In the genomic region with DNA sequence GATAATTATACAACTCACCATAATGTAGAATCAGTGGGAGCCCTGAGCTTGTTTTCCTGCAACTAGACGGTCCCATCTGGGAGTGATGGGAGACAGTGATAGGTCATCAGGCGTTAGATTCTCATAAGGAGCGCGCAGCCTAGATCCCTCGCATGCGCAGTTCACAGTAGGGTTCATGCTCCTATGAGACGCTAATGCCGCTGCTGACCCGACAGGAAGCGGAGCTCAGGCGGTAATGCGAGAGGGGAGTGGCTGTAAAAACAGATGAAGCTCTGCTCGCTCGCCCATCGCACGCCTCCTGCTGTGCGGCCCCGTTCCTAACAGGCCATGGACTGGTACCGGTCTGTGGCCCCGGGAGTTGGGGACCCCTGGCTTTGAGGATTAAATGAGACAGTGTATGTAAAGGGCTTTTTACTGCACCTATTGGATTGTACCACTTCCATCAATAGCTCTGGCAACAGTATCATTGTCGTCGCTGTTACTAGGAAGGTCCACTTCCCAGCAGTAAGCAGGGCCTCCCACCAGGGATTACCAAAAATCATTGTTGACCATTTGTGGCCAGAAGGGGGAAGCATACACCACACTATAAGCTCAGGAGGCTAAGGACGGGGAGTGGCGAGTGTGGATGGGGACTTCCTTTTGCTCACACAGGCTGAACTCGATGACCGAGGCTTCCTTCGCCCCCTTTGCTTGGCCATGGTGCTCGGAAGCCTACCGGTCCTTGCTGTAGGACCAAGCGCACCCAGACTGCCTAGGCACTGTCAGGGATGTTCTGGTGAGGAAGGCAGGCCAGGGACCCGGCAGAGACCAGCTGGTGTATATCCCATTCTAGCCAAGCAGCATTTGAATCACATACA, we compare ENCODE assay signal across 8 cellular contexts. TPM values are rescaled to one million over a fixed set of nuclear protein-coding genes. Genes with fewer than 3 reads are reported as not detected.
DNase-seq lines count a peak whose midpoint lies in the region; ATAC-seq and TF ChIP-seq lines count a peak whose summit lies in the region.

No MANE protein-coding gene starts in this region.

- CTCF ChIA-PET in IMR-90 (lab: Yijun Ruan, JAX) = interaction anchor here (0.6 to 2.5 kb wide), 25 partner anchors 10 to 178 kb away, joined by 3 to 43 read pairs (median 4); no protein-coding TSS in a partner anchor

- H2BK20ac ChIP-seq in IMR-90 (ENCODE audit: low read depth, low read length) = peak overlapping the region; percentile 93

- no TSS peak for BruUV-seq in IMR-90 (replicated peaks; lab: Mats Ljungman, UMichigan)

- POLR2A ChIA-PET in IMR-90 (lab: Charles Lee; ENCODE audit: unreplicated experiment) = interaction anchor here (0.5 to 0.7 kb wide), 4 partner anchors 20 to 437 kb away, joined by 3 read pairs; no protein-coding TSS in a partner anchor

- peak overlapping the region; percentile 97 for H3K4ac ChIP-seq in IMR-90 (ENCODE audit: low read depth, low read length)

- TF ChIP-seq CTCF in IMR-90 (conservative IDR thresholded peaks at IDR 0.05; ENCODE audit: low read depth, low read length) = peak; percentile 84

- H2AK9ac ChIP-seq in IMR-90 (replicated peaks; ENCODE audit: low read depth, low read length, poor library complexity) = peak overlapping the region; percentile 60

- no peaks in the 10 kb centered on the region for H3K36me3 Mint-ChIP-seq in naive B cell

- peak overlapping the region; percentile 96 for H2BK120ac ChIP-seq in IMR-90 (ENCODE audit: low read depth, low read length)

- dilution Hi-C loops in IMR-90 (cut with HindIII; ENCODE audit: low sequenced_read_pairs, unreplicated experiment) = no loop called here

- peak overlapping the region; percentile 85; the same call in 1 of the 2 replicates for H4K5ac ChIP-seq in IMR-90 (ENCODE audit: low read depth, low read length)

- peak overlapping the region; percentile 93 for H3K14ac ChIP-seq in IMR-90 (replicated peaks; ENCODE audit: low read depth, low read length)

- peak; percentile 92 for TF ChIP-seq RAD21 in IMR-90 (IDR thresholded peaks at IDR 0.05; ENCODE audit: low read length)

- no peak for TF ChIP-seq POLR2A in IMR-90 (IDR thresholded peaks at IDR 0.05; ENCODE audit: low read depth, low read length)

- DNase-seq in DMS153 (lab: John Stamatoyannopoulos, UW) (peak; percentile 94), IMR-90 (peak; percentile 91), OCI-M2 (lab: John Stamatoyannopoulos, UW; ENCODE audit: unreplicated experiment) (peak; percentile 98), activated T-helper 1 cell treated with Interleukin-2 at 50 U/mL for 16 hours (ENCODE audit: low read depth) (peak; percentile 48), fibroblast of gingiva (ENCODE audit: low read depth) (peak; percentile 92), naive B cell (peak; percentile 71)
- peak; percentile 41 to 76 for DNase-seq in stimulated activated CD8-positive, alpha-beta memory T cell treated with anti-CD3 and anti-CD28 coated beads, Interleukin-7, amount 100 ng/mL, for 48 hours (ENCODE audit: extremely low read depth in 1 of 2, low read depth in 1 of 2)

- peaks cover 15 to 27% (median 26%) of the 10 kb centered on the region in 3 donors for H3K4me1 Mint-ChIP-seq in naive B cell

- H3K18ac ChIP-seq in IMR-90 (ENCODE audit: low read depth, low read length) = peak overlapping the region; percentile 58; the same call in 1 of the 2 replicates

- H3K4me3 Mint-ChIP-seq in naive B cell = peak overlapping the region; percentile 80 to 88 (median 83)

- H4K8ac ChIP-seq in IMR-90 (ENCODE audit: low read depth in 2 of 2, low read length in 2 of 2) = peak overlapping the region; percentile 61 to 96; a peak in 3 of 4 replicates

- peak overlapping the region; percentile 5; the same call in 1 of the 2 replicates for H3K56ac ChIP-seq in IMR-90 (ENCODE audit: extremely low read depth, insufficient read depth, low read length)

- H3K36me3 ChIP-seq in IMR-90 (ENCODE audit: control insufficient read depth, insufficient read depth, low read length) = no peaks in the 10 kb centered on the region

- in situ Hi-C loops in IMR-90 (cut with MboI; ENCODE audit: low sequenced_read_pairs) = loop anchor here (5.0 kb wide), 1 partner anchor 80 kb away; no protein-coding TSS in a partner anchor

- H2AK5ac ChIP-seq in IMR-90 (ENCODE audit: low read depth, low read length) = peak overlapping the region; percentile 68; the same call in 1 of the 2 replicates

- H3K79me1 ChIP-seq in IMR-90 (ENCODE audit: low read depth in 1 of 2, low read length in 2 of 2) = no peaks in the 10 kb centered on the region

- 13% methylated on average over 5 of the region's 31 CpGs; no CpG with 5 or more reads in 1 of the 2 experiments for WGBS in IMR-90 (ENCODE audit: extremely low coverage in 2 of 2, insufficient read length in 1 of 2), 2 experiments

- H3K23ac ChIP-seq in IMR-90 (ENCODE audit: low read depth, low read length) = peak overlapping the region; percentile 75

- H3K27ac Mint-ChIP-seq in naive B cell = peak overlapping the region; percentile 58 to 92 (median 80)

- peak overlapping the region; percentile 90 for H4K91ac ChIP-seq in IMR-90 (ENCODE audit: insufficient read depth, low read depth, low read length)

- H3K4me2 ChIP-seq in IMR-90 (ENCODE audit: low read depth, low read length) = peak overlapping the region; percentile 85

- peak overlapping the region; percentile 51 for H3K27ac ChIP-seq in IMR-90 (ENCODE audit: insufficient read depth, low read length)

- ATAC-seq in GM21576 (IDR thresholded peaks at IDR 0.05; ENCODE audit: unreplicated experiment) = peak; percentile 94
- ATAC-seq in IMR-90 (ENCODE audit: low read depth) = peak; percentile 97
- peak; percentile 83 to 85 for ATAC-seq in naive B cell (ENCODE audit: low read depth in 2 of 2)

- peaks cover 8% of the 10 kb centered on the region for H3K4me1 ChIP-seq in IMR-90 (ENCODE audit: control insufficient read depth, insufficient read depth, low read length)

- peaks cover 8% of the 10 kb centered on the region; the same call in 1 of the 2 replicates for H3K9me1 ChIP-seq in IMR-90 (ENCODE audit: insufficient read depth, low read length)

- intact Hi-C loops in IMR-90 (cut with micrococcal nuclease) = loop anchor here (1.0 to 10.0 kb wide), 5 partner anchors 46 to 242 kb away; no protein-coding TSS in a partner anchor

- H3K9me3 ChIP-seq in IMR-90 (ENCODE audit: control insufficient read depth, insufficient read depth, low read length) = no peaks in the 10 kb centered on the region; the same call in 1 of the 2 replicates

- H3K27me3 ChIP-seq in IMR-90 (ENCODE audit: control insufficient read depth, insufficient read depth, low read length) = peaks cover 2% of the 10 kb centered on the region

- no peaks in the 10 kb centered on the region for H4K20me1 ChIP-seq in IMR-90 (ENCODE audit: insufficient read depth, low read length)

- H2BK15ac ChIP-seq in IMR-90 (ENCODE audit: low read depth, low read length) = peak overlapping the region; percentile 86; the same call in 2 of the 3 replicates

- H3K9ac ChIP-seq in IMR-90 (ENCODE audit: low read depth, low read length) = peak overlapping the region; percentile 64

- no peaks in the 10 kb centered on the region for H3K27me3 Mint-ChIP-seq in naive B cell

- H2BK5ac ChIP-seq in IMR-90 (ENCODE audit: low read depth, low read length, poor library complexity, severe bottlenecking) = peak overlapping the region; percentile 69

- peak overlapping the region; percentile 99 for H2AFZ ChIP-seq in IMR-90 (replicated peaks; ENCODE audit: low read length, poor library complexity)

- peak overlapping the region; percentile 43 for H3K4me3 ChIP-seq in IMR-90 (ENCODE audit: insufficient read depth, low read depth, low read length)

- peaks cover 0 to 1% (median 0%) of the 10 kb centered on the region in 7 donors for H3K9me3 Mint-ChIP-seq in naive B cell

TF ChIP-seq in IMR-90, 13 proteins besides CTCF, POLR2A, EP300 and RAD21:
- TF ChIP-seq RCOR1 (IDR thresholded peaks at IDR 0.05; ENCODE audit: insufficient replicate concordance, low read length) (no peak), CHD1 (IDR thresholded peaks at IDR 0.05; ENCODE audit: low read depth, low read length) (no peak), MAFK (IDR thresholded peaks at IDR 0.05; ENCODE audit: low read depth, low read length) (no peak), NFE2L2 (IDR thresholded peaks at IDR 0.05; ENCODE audit: low read depth, low read length) (no peak), FOS (IDR thresholded peaks at IDR 0.05; ENCODE audit: low read depth, low read length) (no peak), CEBPB (IDR thresholded peaks at IDR 0.05; ENCODE audit: low read depth, low read length) (no peak), MAZ (IDR thresholded peaks at IDR 0.05; ENCODE audit: borderline replicate concordance, low read depth, low read length) (peak; percentile 17; the same call in 1 of the 2 replicates), RFX5 (IDR thresholded peaks at IDR 0.05; ENCODE audit: low read depth, low read length) (peak; percentile 56; the same call in 1 of the 2 replicates), MXI1 (IDR thresholded peaks at IDR 0.05; ENCODE audit: borderline replicate concordance, low read depth, low read length) (no peak), SMC3 (IDR thresholded peaks at IDR 0.05; ENCODE audit: low read depth, low read length) (peak; percentile 90), BHLHE40 (IDR thresholded peaks at IDR 0.05; ENCODE audit: low read depth, low read length) (no peak)
- TF ChIP-seq, protein P1, sequence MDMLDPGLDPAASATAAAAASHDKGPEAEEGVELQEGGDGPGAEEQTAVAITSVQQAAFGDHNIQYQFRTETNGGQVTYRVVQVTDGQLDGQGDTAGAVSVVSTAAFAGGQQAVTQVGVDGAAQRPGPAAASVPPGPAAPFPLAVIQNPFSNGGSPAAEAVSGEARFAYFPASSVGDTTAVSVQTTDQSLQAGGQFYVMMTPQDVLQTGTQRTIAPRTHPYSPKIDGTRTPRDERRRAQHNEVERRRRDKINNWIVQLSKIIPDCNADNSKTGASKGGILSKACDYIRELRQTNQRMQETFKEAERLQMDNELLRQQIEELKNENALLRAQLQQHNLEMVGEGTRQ (IDR thresholded peaks at IDR 0.05; ENCODE audit: low read depth, low read length) = no peak
- TF ChIP-seq, protein P2, sequence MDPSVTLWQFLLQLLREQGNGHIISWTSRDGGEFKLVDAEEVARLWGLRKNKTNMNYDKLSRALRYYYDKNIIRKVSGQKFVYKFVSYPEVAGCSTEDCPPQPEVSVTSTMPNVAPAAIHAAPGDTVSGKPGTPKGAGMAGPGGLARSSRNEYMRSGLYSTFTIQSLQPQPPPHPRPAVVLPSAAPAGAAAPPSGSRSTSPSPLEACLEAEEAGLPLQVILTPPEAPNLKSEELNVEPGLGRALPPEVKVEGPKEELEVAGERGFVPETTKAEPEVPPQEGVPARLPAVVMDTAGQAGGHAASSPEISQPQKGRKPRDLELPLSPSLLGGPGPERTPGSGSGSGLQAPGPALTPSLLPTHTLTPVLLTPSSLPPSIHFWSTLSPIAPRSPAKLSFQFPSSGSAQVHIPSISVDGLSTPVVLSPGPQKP (IDR thresholded peaks at IDR 0.05; ENCODE audit: borderline replicate concordance, low read depth, low read length) = no peak

RNA-seq across cellular contexts. Expression of a gene that starts 26.4 kb away (rescaled TPM):
- total RNA-seq in IMR-90 (2012; rRNA removed) = 72.2 and 90.9 TPM in 2 replicates
- polyA plus RNA-seq in IMR-90 (2012; rRNA removed) (184 and 201 TPM in 2 replicates), naive B cell (ENCODE audit: low read depth in 6 of 6) (100 to 1,000 TPM; 134 to 174 (median 144) TPM)
- polyA plus RNA-seq in IMR-90 (2012; cell fraction: cytosol; rRNA removed) = 129 and 173 TPM in 2 replicates
- 171 and 218 TPM in 2 replicates for polyA plus RNA-seq in IMR-90 (2012; cell fraction: nucleus; rRNA removed; ENCODE audit: low replicate concordance)

Comparison
In these comparisons a context has a peak if more than half of its experiments do, and no peak if none do; other contexts are left out.
1. Peak in every context shown above with its lines: DNase-seq, ATAC-seq, H3K4me3 ChIP-seq and H3K27ac ChIP-seq.
2. DNase-seq: peak in every context shown above with its lines; median percentile 98 in OCI-M2; 94 in DMS153; 92 in fibroblast of gingiva; 91 in IMR-90; 71 in naive B cell; 58 in stimulated activated CD8-positive, alpha-beta memory T cell treated with anti-CD3 and anti-CD28 coated beads, Interleukin-7, amount 100 ng/mL, for 48 hours; 48 in activated T-helper 1 cell treated with Interleukin-2 at 50 U/mL for 16 hours.